Comparison of ENCODE assay signal across 11 cellular contexts in the genomic region with DNA sequence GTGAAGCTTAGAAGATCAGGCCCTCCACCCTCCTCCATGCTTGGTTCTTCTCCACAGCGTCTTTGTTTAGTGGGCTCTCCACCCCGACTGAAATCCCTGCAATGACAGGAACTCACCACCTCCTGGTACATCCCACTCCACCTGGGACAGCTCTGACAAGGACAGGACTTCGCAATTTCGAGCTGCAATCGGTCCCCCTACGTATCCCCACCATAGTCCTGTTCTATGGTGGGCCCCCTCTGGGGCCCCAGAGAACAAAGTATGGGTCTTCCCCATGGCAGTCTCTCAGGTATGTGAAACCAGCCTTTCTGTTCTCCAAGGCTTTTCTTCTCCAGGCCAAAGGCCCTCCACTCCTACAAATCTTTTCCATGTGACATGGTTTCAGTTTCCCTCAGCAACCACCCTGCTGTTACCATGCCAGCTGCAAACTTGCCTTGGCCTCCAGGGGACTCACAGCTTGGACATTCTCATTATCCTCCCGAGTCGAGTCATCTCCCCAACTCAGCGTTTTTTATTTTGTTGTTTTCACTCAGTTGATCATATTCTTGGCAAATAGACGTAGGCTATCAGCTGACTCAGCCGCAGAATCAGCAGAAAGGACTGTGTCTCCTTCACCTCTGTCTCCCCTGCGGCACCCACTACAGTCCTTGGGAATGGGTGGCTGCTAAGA.
DNase-seq lines count a peak whose midpoint lies in the region; ATAC-seq and TF ChIP-seq lines count a peak whose summit lies in the region.
"Had no signal": no experiment of that assay in that cellular context is flagged by ENCODE, and none has a peak within 500 bp of the region (broad histone marks: within the 10 kb centered on the region; RNA-seq: fewer than 3 reads in every experiment).

No MANE protein-coding gene starts in this region.

- WGBS in testis, 2 donors, result 77 to 83% methylated on average over 12 of the region's 12 CpGs

- no peaks in the 10 kb centered on the region for H3K9me3 Mint-ChIP-seq in WTC11
- H3K9me3 Mint-ChIP-seq: activated naive CD8-positive, alpha-beta T cell treated with anti-CD3 and anti-CD28 coated beads, Interleukin-2, amount 10 ng/mL, durations not matched to agents 7 days and 5 days had no signal

- ATAC-seq in WTC11, result peak; percentile 14
- no peak for ATAC-seq in HG03039 (IDR thresholded peaks at IDR 0.05; ENCODE audit: unreplicated experiment)

- H3K4me3 Mint-ChIP-seq in WTC11, result no peak overlapping the region
- H3K4me3 Mint-ChIP-seq: activated naive CD8-positive, alpha-beta T cell treated with anti-CD3 and anti-CD28 coated beads, Interleukin-2, amount 10 ng/mL, durations not matched to agents 7 days and 5 days had no signal

- peaks cover 42% of the 10 kb centered on the region for H3K4me1 Mint-ChIP-seq in WTC11
- H3K4me1 Mint-ChIP-seq: activated naive CD8-positive, alpha-beta T cell treated with anti-CD3 and anti-CD28 coated beads, Interleukin-2, amount 10 ng/mL, durations not matched to agents 7 days and 5 days had no signal

- no peak for TF ChIP-seq POLR2A in testis (IDR thresholded peaks at IDR 0.05)

- POLR2A ChIA-PET in WTC11 (lab: Charles Lee), result interaction anchor here (0.6 kb wide), 1 partner anchor 10 kb away, joined by 3 read pairs; no protein-coding TSS in a partner anchor

- peaks cover 7% of the 10 kb centered on the region for H3K4me1 ChIP-seq in testis

- TF ChIP-seq CTCF in WTC11 (IDR thresholded peaks at IDR 0.05) (no peak), testis (IDR thresholded peaks at IDR 0.05) (no peak)

- H3K27me3 Mint-ChIP-seq in WTC11 (ENCODE audit: low read depth), result peaks cover 18% of the 10 kb centered on the region

- no peak overlapping the region for H3K27ac Mint-ChIP-seq in WTC11
- H3K27ac Mint-ChIP-seq: activated naive CD8-positive, alpha-beta T cell treated with anti-CD3 and anti-CD28 coated beads, Interleukin-2, amount 10 ng/mL, durations not matched to agents 7 days and 5 days had no signal

- intact Hi-C loops in testis (cut with DNase I; ENCODE audit: low total_unique reads), result no loop called here

- H3K36me3 Mint-ChIP-seq in WTC11, result no peaks in the 10 kb centered on the region
- H3K36me3 Mint-ChIP-seq: activated naive CD8-positive, alpha-beta T cell treated with anti-CD3 and anti-CD28 coated beads, Interleukin-2, amount 10 ng/mL, durations not matched to agents 7 days and 5 days had no signal

- H3K9me3 ChIP-seq in testis, result no peaks in the 10 kb centered on the region
- H3K9me3 ChIP-seq: HAP-1, thoracic aorta had no signal

- H3K4me3 ChIP-seq in testis, result no peak overlapping the region
- H3K4me3 ChIP-seq: HAP-1, thoracic aorta had no signal

- no peaks in the 10 kb centered on the region for H3K36me3 ChIP-seq in testis (ENCODE audit: low read depth, missing control alignments)
- H3K36me3 ChIP-seq: HAP-1, thoracic aorta had no signal

- H3K27ac ChIP-seq in testis, result no peak overlapping the region
- H3K27ac ChIP-seq: thoracic aorta had no signal

- peak; percentile 54 for DNase-seq in NCI-H1436 (lab: John Stamatoyannopoulos, UW)
- no peak for DNase-seq in NCI-H1436 treated with DMSO at 0.1 percent for 48 hours (lab: John Stamatoyannopoulos, UW)
- DNase-seq in WTC11 (ENCODE audit: low spot score), result no peak
- peak; percentile 57 for DNase-seq in hepatic stellate cell (ENCODE audit: low spot score)
- peak; percentile 53 for DNase-seq in testis
- no peak for DNase-seq in stimulated activated CD4-positive, alpha-beta T cell treated with anti-CD3 and anti-CD28 coated beads, Interleukin-2, amount 100 ng/mL, for 24 hours
- no peak for DNase-seq in effector CD4-positive, alpha-beta T cell
- DNase-seq: activated naive CD8-positive, alpha-beta T cell treated with anti-CD3 and anti-CD28 coated beads, Interleukin-2, amount 10 ng/mL, durations not matched to agents 7 days and 5 days had no signal

- CTCF ChIA-PET in WTC11 (lab: Charles Lee), result no interaction called here

- no peaks in the 10 kb centered on the region for H3K27me3 ChIP-seq in testis

TF ChIP-seq in WTC11, 78 proteins besides CTCF, POLR2A, EP300 and RAD21:
- TF ChIP-seq ATF1 (CRISPR knock-in tag; IDR thresholded peaks at IDR 0.05) (no peak), E2F4 (CRISPR knock-in tag; IDR thresholded peaks at IDR 0.05; ENCODE audit: borderline replicate concordance, low read depth) (no peak)

Comparison
In these comparisons a context has a peak if more than half of its experiments do, and no peak if none do; other contexts are left out.
1. DNase-seq: peak in NCI-H1436 (single experiment), hepatic stellate cell (single experiment) and testis (single experiment); none in NCI-H1436 treated with DMSO at 0.1 percent for 48 hours (single experiment), WTC11 (single experiment), stimulated activated CD4-positive, alpha-beta T cell treated with anti-CD3 and anti-CD28 coated beads, Interleukin-2, amount 100 ng/mL, for 24 hours (0 of 2) and effector CD4-positive, alpha-beta T cell (single experiment).